Comparison of ENCODE assay signal across 32 cellular contexts in the genomic region with DNA sequence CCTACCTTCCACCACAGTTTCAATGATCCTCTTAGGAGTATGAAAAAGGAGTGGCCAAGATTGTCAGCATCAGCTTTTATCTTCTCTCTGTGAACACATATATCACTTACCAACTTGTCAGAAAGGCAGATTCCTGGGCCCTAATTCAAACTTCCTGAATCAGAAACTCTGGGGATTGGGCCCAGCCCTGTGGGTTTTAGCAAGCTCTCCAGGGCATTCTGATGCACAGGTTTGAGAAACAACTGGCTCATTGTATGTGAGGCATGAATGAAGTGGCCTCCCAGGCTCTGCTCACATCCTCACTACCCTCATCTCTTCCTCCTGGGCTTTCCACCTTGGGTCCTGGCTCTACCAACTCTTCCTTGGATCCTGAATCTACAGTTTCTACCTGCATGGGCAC. TPM values are rescaled to one million over a fixed set of nuclear protein-coding genes. Genes with fewer than 3 reads are reported as not detected.
DNase-seq lines count a peak whose midpoint lies in the region; ATAC-seq and TF ChIP-seq lines count a peak whose summit lies in the region.
"Had no signal": no experiment of that assay in that cellular context is flagged by ENCODE, and none has a peak within 500 bp of the region (broad histone marks: within the 10 kb centered on the region; RNA-seq: fewer than 3 reads in every experiment).

No MANE protein-coding gene starts in this region.

- H2BK120ac ChIP-seq in mesenchymal stem cell (ENCODE audit: low read depth, low read length) = no peak overlapping the region

- H3K4me1 Mint-ChIP-seq in chondrocyte (ENCODE audit: low read depth) = peaks cover 39% of the 10 kb centered on the region
- H3K4me1 Mint-ChIP-seq: activated CD4-positive, alpha-beta T cell treated with anti-CD3 and anti-CD28 coated beads, Interleukin-2, amount 10 ng/mL, durations not matched to agents 7 days and 5 days; activated naive CD8-positive, alpha-beta T cell treated with anti-CD3 and anti-CD28 coated beads for 36 hours; IgD-negative memory B cell had no signal

- peak overlapping the region in 1 of 2 experiments; percentile 53 for H3K4ac ChIP-seq in mesenchymal stem cell (ENCODE audit: low read depth in 1 of 2, low read length in 2 of 2)

- no peak overlapping the region for H3K14ac ChIP-seq in mesenchymal stem cell (ENCODE audit: low read length in 2 of 2)

- H2AK5ac ChIP-seq in mesenchymal stem cell (ENCODE audit: low read length, severe bottlenecking) = no peak overlapping the region

- no peak overlapping the region for H3K23ac ChIP-seq in mesenchymal stem cell (ENCODE audit: low read length in 2 of 2)

- H3K27me3 ChIP-seq in HUES64 (ENCODE audit: insufficient read depth, low read length) = no peaks in the 10 kb centered on the region
- H3K27me3 ChIP-seq in mesenchymal stem cell (ENCODE audit: control insufficient read depth in 1 of 2, insufficient read depth in 1 of 2, low read length in 2 of 2) = no peaks in the 10 kb centered on the region
- H3K27me3 ChIP-seq in tibial artery = no peaks in the 10 kb centered on the region
- H3K27me3 ChIP-seq: cardiac muscle cell, colonic mucosa, foreskin keratinocyte, pancreas, thyroid gland had no signal

- no peaks in the 10 kb centered on the region for H3K9me3 ChIP-seq in HUES64 (ENCODE audit: insufficient read depth, low read depth, low read length)
- no peaks in the 10 kb centered on the region for H3K9me3 ChIP-seq in mesenchymal stem cell (ENCODE audit: control insufficient read depth, low read length)
- no peaks in the 10 kb centered on the region for H3K9me3 ChIP-seq in tibial artery
- H3K9me3 ChIP-seq: colonic mucosa, esophagus muscularis mucosa, pancreas, thyroid gland had no signal

- peak overlapping the region; percentile 53 for H3K27ac Mint-ChIP-seq in chondrocyte (ENCODE audit: unreplicated experiment)
- H3K27ac Mint-ChIP-seq: activated CD4-positive, alpha-beta T cell treated with anti-CD3 and anti-CD28 coated beads, Interleukin-2, amount 10 ng/mL, durations not matched to agents 7 days and 5 days; activated naive CD8-positive, alpha-beta T cell treated with anti-CD3 and anti-CD28 coated beads for 36 hours; IgD-negative memory B cell; nephron progenitor cell; stimulated activated naive CD8-positive, alpha-beta T cell treated with anti-CD3 and anti-CD28 coated beads, Interleukin-15, Interleukin-2, amounts not matched to agents 100 ng/mL and 50 ng/mL, for 24 hours had no signal

- H3K4me3 ChIP-seq in HUES64 (ENCODE audit: low read length) = no peak overlapping the region
- no peak overlapping the region for H3K4me3 ChIP-seq in mesenchymal stem cell (ENCODE audit: insufficient read depth in 1 of 2, low read depth in 1 of 2, low read length in 2 of 2)
- H3K4me3 ChIP-seq in tibial artery = no peak overlapping the region
- H3K4me3 ChIP-seq: cardiac muscle cell, colonic mucosa, esophagus muscularis mucosa, pancreas, smooth muscle cell, thyroid gland had no signal

- no peak overlapping the region for H2AFZ ChIP-seq in mesenchymal stem cell (ENCODE audit: low read depth, low read length)

- no peak overlapping the region for H2BK5ac ChIP-seq in mesenchymal stem cell (ENCODE audit: low read depth, low read length, poor library complexity, severe bottlenecking)

- H3K36me3 Mint-ChIP-seq in chondrocyte (ENCODE audit: low read depth) = no peaks in the 10 kb centered on the region
- H3K36me3 Mint-ChIP-seq: activated naive CD8-positive, alpha-beta T cell treated with anti-CD3 and anti-CD28 coated beads for 36 hours; IgD-negative memory B cell had no signal

- H4K8ac ChIP-seq in mesenchymal stem cell (ENCODE audit: low read length) = peak overlapping the region; percentile 60

- no peak for DNase-seq in chondrocyte (ENCODE audit: low spot score)
- DNase-seq in mesenchymal stem cell = no peak
- DNase-seq in tibial artery = no peak
- no peak for DNase-seq in NCI-H2029 treated with DMSO at 0.1 percent for 48 hours (lab: John Stamatoyannopoulos, UW)
- DNase-seq: activated CD4-positive, alpha-beta T cell treated with anti-CD3 and anti-CD28 coated beads, Interleukin-2, amount 10 ng/mL, durations not matched to agents 7 days and 5 days; activated effector memory CD4-positive, alpha-beta T cell treated with anti-CD3 and anti-CD28 coated beads, Interleukin-2, amount 50 U/mL, for 16 hours; activated naive CD8-positive, alpha-beta T cell treated with anti-CD3 and anti-CD28 coated beads for 36 hours; activated T-cell treated with anti-CD3 and anti-CD28 coated beads, Interleukin-2, amount 50 U/mL, for 1 hour; colonic mucosa; effector memory CD4-positive, alpha-beta T cell; foreskin keratinocyte; NCI-H187; nephron progenitor cell; WERI-Rb-1 had no signal

- H3K36me3 ChIP-seq in HUES64 (ENCODE audit: insufficient read depth, low read length) = no peaks in the 10 kb centered on the region
- no peaks in the 10 kb centered on the region for H3K36me3 ChIP-seq in mesenchymal stem cell (ENCODE audit: control insufficient read depth in 1 of 2, insufficient read depth in 2 of 2, low read depth in 1 of 2, low read length in 2 of 2)
- no peaks in the 10 kb centered on the region for H3K36me3 ChIP-seq in tibial artery
- H3K36me3 ChIP-seq: cardiac muscle cell, colonic mucosa, esophagus muscularis mucosa, pancreas, thyroid gland, WERI-Rb-1 had no signal

- H3K4me1 ChIP-seq in HUES64 (ENCODE audit: insufficient read depth, low read length) (peaks cover 27% of the 10 kb centered on the region), mesenchymal stem cell (ENCODE audit: control insufficient read depth, insufficient read depth, low read depth, low read length) (peaks cover 7% of the 10 kb centered on the region), tibial artery (peaks cover 0 to 51% (median 36%) of the 10 kb centered on the region in 4 donors)
- H3K4me1 ChIP-seq: colonic mucosa, pancreas had no signal

- TF ChIP-seq CTCF in chondrocyte (IDR thresholded peaks at IDR 0.05) = no peak
- TF ChIP-seq CTCF in tibial artery (IDR thresholded peaks at IDR 0.05) = no peak

- H3K9ac ChIP-seq in HUES64 (ENCODE audit: low read depth, low read length) (no peak overlapping the region), mesenchymal stem cell (ENCODE audit: low read length) (no peak overlapping the region)

- H3K18ac ChIP-seq in mesenchymal stem cell (ENCODE audit: low read depth in 1 of 2, low read length in 2 of 2) = peak overlapping the region; percentile 67 to 72

- no peak overlapping the region for H4K91ac ChIP-seq in mesenchymal stem cell (ENCODE audit: low read length)

- H3K79me1 ChIP-seq in mesenchymal stem cell (replicated peaks; ENCODE audit: low read length, poor library complexity, severe bottlenecking) = no peaks in the 10 kb centered on the region

- H3K9me3 Mint-ChIP-seq in chondrocyte (ENCODE audit: low read depth) = no peaks in the 10 kb centered on the region
- H3K9me3 Mint-ChIP-seq: activated CD4-positive, alpha-beta T cell treated with anti-CD3 and anti-CD28 coated beads, Interleukin-2, amount 10 ng/mL, durations not matched to agents 7 days and 5 days; activated naive CD8-positive, alpha-beta T cell treated with anti-CD3 and anti-CD28 coated beads for 36 hours; nephron progenitor cell; stimulated activated naive CD8-positive, alpha-beta T cell treated with anti-CD3 and anti-CD28 coated beads, Interleukin-15, Interleukin-2, amounts not matched to agents 100 ng/mL and 50 ng/mL, for 24 hours had no signal

- H3K4me3 Mint-ChIP-seq in chondrocyte (ENCODE audit: unreplicated experiment) = no peak overlapping the region
- H3K4me3 Mint-ChIP-seq: activated CD4-positive, alpha-beta T cell treated with anti-CD3 and anti-CD28 coated beads, Interleukin-2, amount 10 ng/mL, durations not matched to agents 7 days and 5 days; activated naive CD8-positive, alpha-beta T cell treated with anti-CD3 and anti-CD28 coated beads for 36 hours; IgD-negative memory B cell; nephron progenitor cell; stimulated activated naive CD8-positive, alpha-beta T cell treated with anti-CD3 and anti-CD28 coated beads, Interleukin-15, Interleukin-2, amounts not matched to agents 100 ng/mL and 50 ng/mL, for 24 hours had no signal

- ATAC-seq in GM21526 (IDR thresholded peaks at IDR 0.05; ENCODE audit: low FRiP score, unreplicated experiment) = no peak
- no peak for ATAC-seq in GM18502 (IDR thresholded peaks at IDR 0.05; ENCODE audit: poor library complexity, unreplicated experiment)

- intact Hi-C loops in tibial artery (cut with DNase I; ENCODE audit: low total_unique reads) = no loop called here

- no peaks in the 10 kb centered on the region for H3K27me3 Mint-ChIP-seq in chondrocyte (ENCODE audit: low read depth)
- H3K27me3 Mint-ChIP-seq: activated naive CD8-positive, alpha-beta T cell treated with anti-CD3 and anti-CD28 coated beads for 36 hours had no signal

- H3K4me2 ChIP-seq in mesenchymal stem cell (ENCODE audit: low read length, poor library complexity, severe bottlenecking) = no peak overlapping the region

- H2BK12ac ChIP-seq in mesenchymal stem cell (ENCODE audit: low read length in 2 of 2) = peak overlapping the region; percentile 14 to 96

- H2BK15ac ChIP-seq in mesenchymal stem cell (ENCODE audit: low read depth, poor library complexity, severe bottlenecking) = no peak overlapping the region

- H3K27ac ChIP-seq in HUES64 (ENCODE audit: low read depth, low read length) (peak overlapping the region; percentile 7; the same call in 1 of the 2 replicates), mesenchymal stem cell (ENCODE audit: low read length, poor library complexity, severe bottlenecking) (no peak overlapping the region), tibial artery (peak overlapping the region; percentile 45 to 87)
- H3K27ac ChIP-seq: cardiac muscle cell, colonic mucosa, foreskin keratinocyte, pancreas, WERI-Rb-1 had no signal

RNA-seq across cellular contexts. Expression of gene THBD, which starts 13.2 kb away (rescaled TPM):
- 0.55 TPM for polyA plus RNA-seq in HUES64 (2013, experiment 1 of 2)
- 0.70 TPM for polyA plus RNA-seq in HUES64 (2013, experiment 2 of 2)
- 8.0 to 38.2 TPM (median 37.5 TPM) in 3 replicates for total RNA-seq in chondrocyte
- 9.7 TPM for polyA plus RNA-seq in mesenchymal stem cell (2013, experiment 1 of 2)
- 9.8 TPM for polyA plus RNA-seq in mesenchymal stem cell (2013, experiment 2 of 2)
- total RNA-seq: activated CD4-positive, alpha-beta T cell treated with anti-CD3 and anti-CD28 coated beads, Interleukin-2, amount 10 ng/mL, durations not matched to agents 7 days and 5 days; activated CD8-positive, alpha-beta memory T cell treated with anti-CD3 and anti-CD28 coated beads for 36 hours; activated naive CD8-positive, alpha-beta T cell treated with anti-CD3 and anti-CD28 coated beads for 36 hours; SK-MEL-5 had no signal
- polyA plus RNA-seq: IgD-negative memory B cell had no signal

RNA-seq across cellular contexts. Expression of gene CD93, which starts 23.5 kb away (rescaled TPM):
- polyA plus RNA-seq in HUES64 (2013, experiment 1 of 2) = 0.05 TPM
- 0.06 TPM for polyA plus RNA-seq in HUES64 (2013, experiment 2 of 2)
- 0.17 to 3.7 TPM (median 3.4 TPM) in 3 replicates for total RNA-seq in chondrocyte
- 0.01 TPM for polyA plus RNA-seq in mesenchymal stem cell (2013, experiment 1 of 2)
- polyA plus RNA-seq in mesenchymal stem cell (2013, experiment 2 of 2) = 0.01 TPM
- total RNA-seq: foreskin keratinocyte, SK-MEL-5, smooth muscle cell had no signal
- polyA plus RNA-seq: BJ, foreskin keratinocyte, IgD-negative memory B cell, smooth muscle cell had no signal

RNA-seq across cellular contexts. Expression of gene SSTR4, which starts 27.5 kb away (rescaled TPM):
- polyA plus RNA-seq in HUES64 (2013, experiment 1 of 2) = not detected
- not detected for polyA plus RNA-seq in HUES64 (2013, experiment 2 of 2)
- 0.33 TPM in 1 of 3 replicates, not detected in the others for total RNA-seq in chondrocyte
- not detected for polyA plus RNA-seq in mesenchymal stem cell (2013, experiment 1 of 2)
- not detected for polyA plus RNA-seq in mesenchymal stem cell (2013, experiment 2 of 2)
- total RNA-seq: activated CD4-positive, alpha-beta T cell treated with anti-CD3 and anti-CD28 coated beads, Interleukin-2, amount 10 ng/mL, durations not matched to agents 7 days and 5 days; activated CD8-positive, alpha-beta memory T cell treated with anti-CD3 and anti-CD28 coated beads for 36 hours; activated naive CD8-positive, alpha-beta T cell treated with anti-CD3 and anti-CD28 coated beads for 36 hours; astrocyte; cardiac muscle cell; colonic mucosa; esophagus muscularis mucosa; foreskin keratinocyte; lung microvascular endothelial cell; mucosa of gallbladder; pancreas; renal cortical epithelial cell; SK-MEL-5; smooth muscle cell; thyroid gland had no signal
- polyA plus RNA-seq: AG04450, BJ, cardiac muscle cell, foreskin keratinocyte, IgD-negative memory B cell, smooth muscle cell had no signal
